In the genomic region with DNA sequence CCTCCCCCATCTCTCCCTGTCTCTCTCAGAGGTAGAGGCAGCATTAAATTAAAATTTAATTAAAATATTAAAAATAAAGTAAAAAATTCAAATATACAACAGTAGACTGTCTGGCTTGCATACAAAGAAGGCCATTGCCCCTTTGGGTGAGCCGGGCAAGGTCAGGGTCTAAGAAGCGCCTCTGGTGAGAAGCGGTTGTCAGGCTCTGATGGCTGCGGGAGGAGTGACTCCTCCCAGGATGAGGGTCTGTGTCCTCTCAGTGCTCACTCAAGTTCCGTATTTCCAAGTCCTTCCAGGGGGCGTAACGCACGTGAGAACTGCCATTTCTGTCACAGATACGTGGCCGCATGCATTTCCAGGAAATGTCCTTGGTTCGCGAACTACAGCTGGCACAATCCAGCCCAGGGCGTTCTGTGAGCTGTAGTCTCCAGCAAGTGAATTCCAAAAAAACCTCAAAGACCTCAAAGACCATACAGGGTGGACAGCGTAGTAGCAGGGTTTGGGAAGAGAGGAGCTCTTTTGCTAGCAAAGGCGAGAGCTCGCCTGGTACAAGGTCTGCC, we compare ENCODE assay signal across 8 cellular contexts. TPM values are rescaled to one million over a fixed set of nuclear protein-coding genes. Genes with fewer than 3 reads are reported as not detected.
A peak's percentile ranks its signal among the peaks of the same experiment; 100 is the strongest.
DNase-seq lines count a peak whose midpoint lies in the region; ATAC-seq and TF ChIP-seq lines count a peak whose summit lies in the region.

No MANE protein-coding gene starts in this region.

- peaks cover 28% of the 10 kb centered on the region for H3K36me3 Mint-ChIP-seq in activated CD4-positive, alpha-beta T cell treated with anti-CD3 and anti-CD28 coated beads for 36 hours (ENCODE audit: low read depth)

- H3K4me3 Mint-ChIP-seq in activated CD4-positive, alpha-beta T cell treated with anti-CD3 and anti-CD28 coated beads for 36 hours, result peak overlapping the region; percentile 96

- intact Hi-C loops in activated CD4-positive, alpha-beta T cell treated with anti-CD3 and anti-CD28 coated beads for 36 hours (cut with DNase I, micrococcal nuclease), result loop anchor here (1.0 to 10.0 kb wide), 5 partner anchors 40 to 1359 kb away; partner anchors contain the start of genes CEBPG (in 1 of the 2), UBA2 (in 1 of the 2) and ZNF599 (in 1 of the 2)
- intact Hi-C loops in stomach (cut with DNase I; ENCODE audit: low total_unique reads), result loop anchor here (10.0 kb wide), 1 partner anchor 59 kb away; the partner anchor contains the start of genes SCGB2B2 and ZNF302

- peaks cover 5% of the 10 kb centered on the region for H3K9me3 Mint-ChIP-seq in activated CD4-positive, alpha-beta T cell treated with anti-CD3 and anti-CD28 coated beads for 36 hours (ENCODE audit: low read depth)

- H3K27ac ChIP-seq in angular gyrus (ENCODE audit: low read depth, low read length), result peak overlapping the region; percentile 98
- H3K27ac ChIP-seq in stomach, result peak overlapping the region; percentile 95 to 99 (median 96)

- TF ChIP-seq EP300 in stomach (IDR thresholded peaks at IDR 0.05), result no peak

- H3K27me3 Mint-ChIP-seq in activated CD4-positive, alpha-beta T cell treated with anti-CD3 and anti-CD28 coated beads for 36 hours, result no peaks in the 10 kb centered on the region

- H3K4me1 ChIP-seq in stomach, result peaks cover 23 to 34% (median 25%) of the 10 kb centered on the region in 4 donors

- H3K27me3 ChIP-seq in stomach, result no peaks in the 10 kb centered on the region

- H3K4me3 ChIP-seq in stomach, result peak overlapping the region; percentile 63 to 93 (median 74)

- no peak for TF ChIP-seq CTCF in stomach (IDR thresholded peaks at IDR 0.05)

- CTCF ChIA-PET in activated CD4-positive, alpha-beta T cell treated with anti-CD3 and anti-CD28 coated beads for 36 hours (lab: Charles Lee), result interaction anchor here (0.7 to 1.1 kb wide), 2 partner anchors 55 to 251 kb away, joined by 3 to 6 read pairs; partner anchors contain the start of gene ZNF302
- CTCF ChIA-PET in HEK293T (lab: Yijun Ruan, JAX), result no interaction called here

- TF ChIP-seq POLR2A in stomach (IDR thresholded peaks at IDR 0.05), result no peak

- peaks cover 9 to 31% (median 28%) of the 10 kb centered on the region in 4 donors for H3K36me3 ChIP-seq in stomach

- DNase-seq in activated CD4-positive, alpha-beta T cell treated with anti-CD3 and anti-CD28 coated beads for 36 hours, result no peak
- DNase-seq in activated CD4-positive, alpha-beta T cell treated with anti-CD3 and anti-CD28 coated beads for 48 hours, result no peak
- DNase-seq in HEK293T (ENCODE audit: extremely low spot score) (peak; percentile 32), NCI-H1105 treated with DMSO at 0.1 percent for 48 hours (lab: John Stamatoyannopoulos, UW) (peak; percentile 48), islet precursor cell (peak; percentile 75), stomach (no peak), HPDE6-E6E7 (ENCODE audit: extremely low spot score) (no peak)

- POLR2A ChIA-PET in activated CD4-positive, alpha-beta T cell treated with anti-CD3 and anti-CD28 coated beads for 36 hours (lab: Charles Lee), result interaction anchor here (0.6 to 1.6 kb wide), 2 partner anchors 11 to 56 kb away, joined by 3 to 11 read pairs; partner anchors contain the start of genes SCGB2B2 and ZNF302
- POLR2A ChIA-PET in HEK293T (lab: Yijun Ruan, JAX), result interaction anchor here (0.5 to 1.4 kb wide), 9 partner anchors 9 to 472 kb away, joined by 3 to 6 read pairs (median 3); partner anchors contain the start of genes ZNF30 and ZNF302

- 1 to 4% (median 2%) methylated on average over 16 of the region's 16 CpGs for WGBS in stomach, 5 donors

- H3K4me1 Mint-ChIP-seq in activated CD4-positive, alpha-beta T cell treated with anti-CD3 and anti-CD28 coated beads for 36 hours, result peaks cover 22% of the 10 kb centered on the region

- peak; percentile 4 for ATAC-seq in activated CD4-positive, alpha-beta T cell treated with anti-CD3 and anti-CD28 coated beads for 36 hours

- peak overlapping the region; percentile 96 for H3K27ac Mint-ChIP-seq in activated CD4-positive, alpha-beta T cell treated with anti-CD3 and anti-CD28 coated beads for 36 hours

- H3K9me3 ChIP-seq in stomach, result peaks cover 6 to 31% (median 18%) of the 10 kb centered on the region in 4 donors

TF ChIP-seq in HEK293T, 16 proteins besides CTCF, POLR2A, EP300 and RAD21:
- TF ChIP-seq HDGF (IDR thresholded peaks at IDR 0.05; ENCODE audit: borderline replicate concordance) (no peak), L3MBTL2 (conservative IDR thresholded peaks at IDR 0.05) (peak; percentile 58)

RNA-seq across cellular contexts. Expression of gene ZNF181, which starts 0.7 kb away (rescaled TPM):
- total RNA-seq in activated CD4-positive, alpha-beta T cell treated with anti-CD3 and anti-CD28 coated beads for 36 hours, result 1 to 10 TPM; 4.5 TPM
- total RNA-seq in stomach, result 10 to 100 TPM in 3 of 5 donors, 1 to 10 TPM in 2; 2.3 to 43.2 (median 13.2) TPM
- 10 to 100 TPM in 1 of 3 donors, 1 to 10 TPM in 2; 5.7 to 17.7 (median 5.9) TPM for polyA plus RNA-seq in stomach

RNA-seq across cellular contexts. Expression of gene ZNF599, which starts 39.7 kb away (rescaled TPM):
- total RNA-seq in activated CD4-positive, alpha-beta T cell treated with anti-CD3 and anti-CD28 coated beads for 36 hours, result 1 to 10 TPM; 3.5 to 3.7 TPM
- 1 to 10 TPM in 3 of 5 donors, under 1 TPM in 1, not detected in 1; 0.58 to 6.7 (median 4.1) TPM for total RNA-seq in stomach
- 1 to 10 TPM; 3.4 to 6.6 (median 4.5) TPM for polyA plus RNA-seq in stomach

RNA-seq across cellular contexts. Expression of gene ZNF302, which starts 55.9 kb away (rescaled TPM):
- total RNA-seq in activated CD4-positive, alpha-beta T cell treated with anti-CD3 and anti-CD28 coated beads for 36 hours, result 10 to 100 TPM; 17.1 to 17.6 TPM
- total RNA-seq in stomach, result 10 to 100 TPM; 13.8 to 92.4 (median 21.7) TPM
- 10 to 100 TPM; 10.1 to 18.2 (median 15.0) TPM for polyA plus RNA-seq in stomach

RNA-seq across cellular contexts. Expression of gene SCGB2B2, which starts 56.4 kb away (rescaled TPM):
- under 1 TPM; 0.37 to 0.41 TPM for total RNA-seq in activated CD4-positive, alpha-beta T cell treated with anti-CD3 and anti-CD28 coated beads for 36 hours
- total RNA-seq in stomach, result 1 to 10 TPM in 1 of 5 donors, under 1 TPM in 1, not detected in 3; 0.37 to 1.8 TPM
- polyA plus RNA-seq in stomach, result under 1 TPM in 1 of 3 donors, not detected in 2; 0.12 TPM

Comparison
In these comparisons a context has a peak if more than half of its experiments do, and no peak if none do; other contexts are left out.
1. DNase-seq: peak in HEK293T (single experiment), NCI-H1105 treated with DMSO at 0.1 percent for 48 hours (single experiment) and islet precursor cell (single experiment); none in activated CD4-positive, alpha-beta T cell treated with anti-CD3 and anti-CD28 coated beads for 36 hours (single experiment), activated CD4-positive, alpha-beta T cell treated with anti-CD3 and anti-CD28 coated beads for 48 hours (single experiment), stomach (single experiment) and HPDE6-E6E7 (single experiment).